ENCODE assay signal across 24 cellular contexts in the genomic region with DNA sequence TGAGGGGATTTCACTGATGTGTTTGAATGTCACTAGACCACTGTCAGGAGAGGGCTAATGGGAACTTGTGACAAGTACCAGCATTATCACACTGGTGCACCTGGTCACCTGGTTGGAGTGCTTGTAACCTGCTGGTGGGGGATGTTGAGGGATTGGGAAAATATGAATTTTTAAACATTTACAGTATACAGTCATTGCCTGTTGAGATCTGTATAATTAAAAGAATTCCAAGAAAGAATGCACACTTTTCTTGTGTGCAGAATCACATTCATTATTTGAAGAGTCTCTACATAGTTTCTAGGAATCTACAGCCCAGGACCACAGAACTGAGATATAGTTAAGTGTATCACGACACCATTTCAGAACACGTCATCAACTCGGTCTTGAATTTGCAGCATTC.
"Had no signal": no experiment of that assay in that cellular context is flagged by ENCODE, and none has a peak within 500 bp of the region (broad histone marks: within the 10 kb centered on the region; RNA-seq: fewer than 3 reads in every experiment).

No MANE protein-coding gene starts in this region.

- H3K9me3 ChIP-seq: colonic mucosa, esophagus muscularis mucosa, esophagus squamous epithelium, gastrocnemius medialis had no signal

- ATAC-seq: effector memory CD8-positive, alpha-beta T cell; esophagus mucosa; foreskin keratinocyte; gastrocnemius medialis; gastroesophageal sphincter had no signal

- H3K4me1 ChIP-seq: colonic mucosa, esophagus squamous epithelium had no signal

- H3K36me3 ChIP-seq: colonic mucosa, gastrocnemius medialis had no signal

- H3K4me3 ChIP-seq: colonic mucosa, coronary artery, dorsolateral prefrontal cortex, esophagus muscularis mucosa, esophagus squamous epithelium, gastrocnemius medialis, gastroesophageal sphincter, heart left ventricle, heart right ventricle had no signal

- H3K27me3 ChIP-seq: colonic mucosa, dorsolateral prefrontal cortex, esophagus muscularis mucosa, esophagus squamous epithelium, foreskin keratinocyte, gastrocnemius medialis, gastroesophageal sphincter, heart left ventricle, heart right ventricle had no signal

- H3K27ac ChIP-seq: colonic mucosa, coronary artery, dorsolateral prefrontal cortex, epithelial cell of prostate, esophagus muscularis mucosa, esophagus squamous epithelium, foreskin keratinocyte, gastrocnemius medialis, gastroesophageal sphincter had no signal

- DNase-seq: colonic mucosa; cortex of kidney; dermis blood vessel endothelial cell; dorsolateral prefrontal cortex; effector CD4-positive, alpha-beta T cell; effector CD8-positive, alpha-beta T cell; effector memory CD4-positive, alpha-beta T cell; effector memory CD8-positive, alpha-beta T cell; endodermal cell; erythroblast; esophagus squamous epithelium; foreskin fibroblast; foreskin keratinocyte; foreskin melanocyte; gastrocnemius medialis; glutamatergic neuron; head of caudate nucleus; heart left ventricle; heart right ventricle had no signal
